ENCODE assay signal across 17 cellular contexts in genomic region chr9:133962341-133962740, GRCh38. TPM values are rescaled to one million over a fixed set of nuclear protein-coding genes. Genes with fewer than 3 reads are reported as not detected.
DNase-seq lines count a peak whose midpoint lies in the region; ATAC-seq, FAIRE-seq and TF ChIP-seq lines count a peak whose summit lies in the region.
"Had no signal": no experiment of that assay in that cellular context is flagged by ENCODE, and none has a peak within 500 bp of the region (broad histone marks: within the 10 kb centered on the region; RNA-seq: fewer than 3 reads in every experiment).

No MANE protein-coding gene starts in this region.

- H3K36me3 Mint-ChIP-seq in H9 (ENCODE audit: insufficient read depth in 1 of 3, low read depth in 3 of 3) = peaks cover 0 to 8% (median 6%) of the 10 kb centered on the region in 3 experiments; a peak in 5 of 7 replicates
- H3K36me3 Mint-ChIP-seq in HFFc6 (ENCODE audit: low read depth) = peaks cover 24% of the 10 kb centered on the region

- H2BK12ac ChIP-seq in H9 (ENCODE audit: insufficient read length, low read depth, low read length) = no peak overlapping the region
- H2BK12ac ChIP-seq in trophoblast cell (ENCODE audit: low read length) = no peak overlapping the region

- H2BK5ac ChIP-seq in H9 (ENCODE audit: insufficient read length, low read length) = no peak overlapping the region
- H2BK5ac ChIP-seq in trophoblast cell (ENCODE audit: low read depth, low read length, poor library complexity) = no peak overlapping the region

- BruUV-seq in GM12878 (replicated peaks; lab: Mats Ljungman, UMichigan) = no TSS peak

- H2BK15ac ChIP-seq in H9 (ENCODE audit: low read depth, low read length) = no peak overlapping the region

- TF ChIP-seq CTCF in H9 (conservative IDR thresholded peaks at IDR 0.05) (no peak), GM12878 (IDR thresholded peaks at IDR 0.05 in 2 of 3, conservative IDR thresholded peaks at IDR 0.05 in 1 of 3; ENCODE audit: control insufficient read depth in 2 of 3, extremely low read depth in 1 of 3, insufficient read depth in 1 of 3, low read depth in 3 of 3, low read length in 3 of 3) (no peak), HFFc6 (IDR thresholded peaks at IDR 0.05) (no peak)

- peaks cover 6 to 10% of the 10 kb centered on the region in 2 experiments; a peak in 4 of 5 replicates for H3K9me3 Mint-ChIP-seq in H9
- peaks cover 14% of the 10 kb centered on the region for H3K9me3 Mint-ChIP-seq in HFFc6

- in situ Hi-C loops in GM12878 (cut with MboI) = no loop called here

- H2AK5ac ChIP-seq in H9 (ENCODE audit: insufficient read length, low read length) = no peak overlapping the region
- no peak overlapping the region for H2AK5ac ChIP-seq in trophoblast cell (ENCODE audit: low read length)

- H3K4me1 ChIP-seq in BLaER1 treated with 17β-estradiol and CSF1 and Interleukin-3, amounts not matched to agents 10 nM and 100 nM = peaks cover 44 to 63% (median 57%) of the 10 kb centered on the region in 10 experiments
- H3K4me1 ChIP-seq in H9 (ENCODE audit: insufficient read depth, low read length) (peaks cover 7% of the 10 kb centered on the region; the same call in 1 of the 2 replicates), GM12878 (ENCODE audit: control insufficient read depth, insufficient read depth, low read length) (peaks cover 47% of the 10 kb centered on the region), trophoblast cell (ENCODE audit: control insufficient read depth in 1 of 2, insufficient read depth in 2 of 2, low read length in 2 of 2) (peaks cover 40 to 41% of the 10 kb centered on the region in 2 experiments)

- H3K4me2 ChIP-seq in BLaER1 treated with 17β-estradiol and CSF1 and Interleukin-3, amounts not matched to agents 10 nM and 100 nM = peak overlapping the region; percentile 81 to 100 (median 97)
- H3K4me2 ChIP-seq in H9 (ENCODE audit: insufficient read depth, insufficient read length, low read length) (no peak overlapping the region), GM12878 (ENCODE audit: control insufficient read depth, insufficient read depth) (peak overlapping the region; percentile 84), trophoblast cell (ENCODE audit: low read length) (no peak overlapping the region)
- H3K4me2 ChIP-seq: PC-9 had no signal

- no CpG with 5 or more reads among the region's 7 CpGs for WGBS in H9 (ENCODE audit: extremely low coverage, insufficient read length, low lambda C conversion rate)
- WGBS in GM12878 (ENCODE audit: insufficient coverage, insufficient replicate concordance, low lambda C conversion rate, missing lambda C conversion rate) = 94% methylated on average over 7 of the region's 7 CpGs
- no CpG with 5 or more reads among the region's 7 CpGs for WGBS in trophoblast cell (ENCODE audit: extremely low coverage, insufficient coverage, insufficient read length)

- no peak overlapping the region for H2BK20ac ChIP-seq in H9 (ENCODE audit: low read depth, low read length, poor library complexity, severe bottlenecking)

- no peak for TF ChIP-seq RAD21 in GM12878 (IDR thresholded peaks at IDR 0.05; ENCODE audit: insufficient read depth, low read depth, low read length)

- H3K79me1 ChIP-seq in H9 (ENCODE audit: insufficient read depth, low read depth, low read length, poor library complexity, severe bottlenecking) = peaks cover 19% of the 10 kb centered on the region
- H3K79me1 ChIP-seq in trophoblast cell (ENCODE audit: low read length) = peaks cover 7% of the 10 kb centered on the region

- H3K27me3 ChIP-seq in BLaER1 treated with 17β-estradiol and CSF1 and Interleukin-3, amounts not matched to agents 10 nM and 100 nM = no peaks in the 10 kb centered on the region
- H3K27me3 ChIP-seq in H9 (ENCODE audit: insufficient read depth, low read length) = no peaks in the 10 kb centered on the region
- H3K27me3 ChIP-seq in GM12878 (replicated peaks in 1 of 2; ENCODE audit: control insufficient read depth in 2 of 2, insufficient read depth in 2 of 2, low read length in 1 of 2) = no peaks in the 10 kb centered on the region
- H3K27me3 ChIP-seq in trophoblast cell (ENCODE audit: insufficient read depth, low read length) = no peaks in the 10 kb centered on the region

- H4K20me1 ChIP-seq in BLaER1 treated with 17β-estradiol and CSF1 and Interleukin-3, amounts not matched to agents 10 nM and 100 nM = peaks cover 42 to 63% (median 53%) of the 10 kb centered on the region in 11 experiments; a peak in 21 of 22 replicates
- H4K20me1 ChIP-seq in H9 (ENCODE audit: control insufficient read depth, insufficient read depth, insufficient read length) (no peaks in the 10 kb centered on the region), GM12878 (ENCODE audit: control insufficient read depth, insufficient read depth) (no peaks in the 10 kb centered on the region)

- H3K27ac ChIP-seq in BLaER1 treated with 17β-estradiol and CSF1 and Interleukin-3, amounts not matched to agents 10 nM and 100 nM = peak overlapping the region in 4 of 11 experiments; percentile 55 to 75 (median 72); a peak in 5 of 22 replicates
- H3K27ac ChIP-seq in H9 (ENCODE audit: insufficient read length, low read depth, low read length) (no peak overlapping the region), GM12878 (ENCODE audit: control insufficient read depth, insufficient read depth) (peak overlapping the region; percentile 61), trophoblast cell (ENCODE audit: low read depth, low read length) (no peak overlapping the region)
- H3K27ac ChIP-seq: GM23248, PC-9 had no signal

- peaks cover 14 to 29% (median 21%) of the 10 kb centered on the region in 11 experiments for H3K9me3 ChIP-seq in BLaER1 treated with 17β-estradiol and CSF1 and Interleukin-3, amounts not matched to agents 10 nM and 100 nM (replicated peaks in 1 of 11)
- H3K9me3 ChIP-seq in H9 (ENCODE audit: control insufficient read depth, low read depth, low read length) = no peaks in the 10 kb centered on the region
- H3K9me3 ChIP-seq in GM12878 (replicated peaks; ENCODE audit: control insufficient read depth, insufficient read depth, low read length) = no peaks in the 10 kb centered on the region; the same call in 1 of the 3 replicates
- H3K9me3 ChIP-seq in trophoblast cell (ENCODE audit: insufficient read depth, low read depth, low read length) = no peaks in the 10 kb centered on the region

- H3K4me1 Mint-ChIP-seq in H9 (peaks cover 47 to 53% of the 10 kb centered on the region in 2 experiments), HFFc6 (ENCODE audit: low read depth) (peaks cover 29% of the 10 kb centered on the region)

- CTCF ChIA-PET in GM12878 (lab: Yijun Ruan, JAX) = interaction anchor here (1.1 to 4.6 kb wide), 2 partner anchors 14 to 31 kb away, joined by 3 to 26 read pairs; no protein-coding TSS in a partner anchor

- no peak overlapping the region for H4K91ac ChIP-seq in H9 (ENCODE audit: insufficient read length, low read depth, low read length)
- no peak overlapping the region for H4K91ac ChIP-seq in trophoblast cell (ENCODE audit: low read depth, low read length)

- no peak overlapping the region for H2AFZ ChIP-seq in H9 (ENCODE audit: low read length)
- no peak overlapping the region for H2AFZ ChIP-seq in GM12878 (ENCODE audit: control insufficient read depth, low read depth, low read length)
- no peak overlapping the region for H2AFZ ChIP-seq in trophoblast cell (ENCODE audit: insufficient read depth, low read length, poor library complexity)
- H2AFZ ChIP-seq: GM23248, PC-9 had no signal

- H3K4me3 ChIP-seq in BLaER1 treated with 17β-estradiol and CSF1 and Interleukin-3, amounts not matched to agents 10 nM and 100 nM = no peak overlapping the region
- H3K4me3 ChIP-seq in GM12878 (peak overlapping the region; percentile 61; the same call in 1 of the 2 replicates), trophoblast cell (ENCODE audit: low read depth, low read length) (no peak overlapping the region)
- H3K4me3 ChIP-seq: GM23248, K562, PC-9 had no signal

- no peak overlapping the region for H3K23ac ChIP-seq in H9 (ENCODE audit: insufficient read length, low read depth, low read length)
- no peak overlapping the region for H3K23ac ChIP-seq in trophoblast cell (ENCODE audit: low read length)

- no peak overlapping the region for H3K56ac ChIP-seq in H9 (ENCODE audit: insufficient read length, low read depth, low read length)

- H4K12ac ChIP-seq in trophoblast cell (ENCODE audit: low read depth, low read length) = no peak overlapping the region

- H3K9ac ChIP-seq in BLaER1 treated with 17β-estradiol and CSF1 and Interleukin-3, amounts not matched to agents 10 nM and 100 nM = peak overlapping the region in 4 of 11 experiments; percentile 57 to 62 (median 60); a peak in 5 of 22 replicates
- H3K9ac ChIP-seq in H9 (ENCODE audit: extremely low read depth, insufficient read length, low read length) (no peak overlapping the region), GM12878 (ENCODE audit: control insufficient read depth, insufficient read depth, low read length) (peak overlapping the region; percentile 61), trophoblast cell (ENCODE audit: low read length) (no peak overlapping the region)
- H3K9ac ChIP-seq: GM23248 had no signal

- H2BK120ac ChIP-seq in H9 (ENCODE audit: low read depth, low read length, poor library complexity, severe bottlenecking) (no peak overlapping the region), trophoblast cell (ENCODE audit: insufficient read depth, low read length, poor library complexity) (no peak overlapping the region)

- SMC1A ChIA-PET in GM12878 (lab: Charles Lee; ENCODE audit: uncharacterized antibody, unreplicated experiment) = interaction anchor here (1.6 to 3.3 kb wide), 4 partner anchors 16 to 31 kb away, joined by 5 to 11 read pairs (median 6); no protein-coding TSS in a partner anchor

- H3K23me2 ChIP-seq in H9 (ENCODE audit: insufficient read length, low read depth, low read length, poor library complexity, severe bottlenecking) = no peaks in the 10 kb centered on the region

- H3K27ac Mint-ChIP-seq in H9 (no peak overlapping the region), HFFc6 (no peak overlapping the region)

- no peak overlapping the region for H3K18ac ChIP-seq in H9 (ENCODE audit: insufficient read length, low read depth, low read length)
- peak overlapping the region; percentile 42 for H3K18ac ChIP-seq in trophoblast cell (ENCODE audit: low read length)

- H3K4ac ChIP-seq in H9 (ENCODE audit: low read depth, low read length) (peak overlapping the region; percentile 55; the same call in 1 of the 2 replicates), trophoblast cell (ENCODE audit: low read depth, low read length) (peak overlapping the region; percentile 91)

- RAD21 ChIA-PET in GM12878 (lab: Charles Lee; ENCODE audit: unreplicated experiment) = interaction anchor here (4.9 kb wide), 1 partner anchor 17 kb away, joined by 32 read pairs; no protein-coding TSS in a partner anchor

- intact Hi-C loops in GM12878 (cut with micrococcal nuclease; ENCODE audit: unreplicated experiment) = no loop called here

- DNase-seq in H9 = no peak
- no peak for DNase-seq in GM12878 (ENCODE audit: low read depth, low spot score)
- DNase-seq in trophoblast cell = no peak
- no peak for DNase-seq in NCI-H2171 (lab: John Stamatoyannopoulos, UW)
- no peak for DNase-seq in HFFc6
- DNase-seq: ACHN, DMS79 treated with DMSO at 0.1 percent for 48 hours, GM23248, NCI-H1105, NCI-H1694 treated with DMSO at 0.1 percent for 48 hours, NCI-H510A treated with DMSO at 0.1 percent for 48 hours, NCI-H774, PC-9 had no signal

- no peak for TF ChIP-seq POLR2A in GM12878 (IDR thresholded peaks at IDR 0.05; ENCODE audit: low read depth, low read length)

- no peak for FAIRE-seq in GM12878 (lab: Jason Lieb, UNC)
- FAIRE-seq: K562 had no signal

- H3K36me3 ChIP-seq in BLaER1 treated with 17β-estradiol and CSF1 and Interleukin-3, amounts not matched to agents 10 nM and 100 nM = peaks cover 0 to 7% (median 0%) of the 10 kb centered on the region in 11 experiments; a peak in 1 of 22 replicates
- H3K36me3 ChIP-seq in GM12878 (ENCODE audit: control insufficient read depth in 2 of 2, insufficient read depth in 2 of 2, low read length in 1 of 2) = peaks cover 0 to 4% of the 10 kb centered on the region in 2 experiments; a peak in 2 of 4 replicates
- peaks cover 0 to 6% of the 10 kb centered on the region in 2 experiments for H3K36me3 ChIP-seq in trophoblast cell (ENCODE audit: control insufficient read depth in 1 of 2, insufficient read depth in 2 of 2, low read length in 2 of 2)

- H3K14ac ChIP-seq in H9 (ENCODE audit: insufficient read depth, low read length) = no peak overlapping the region
- H3K14ac ChIP-seq in trophoblast cell (ENCODE audit: low read length) = no peak overlapping the region

- H4K8ac ChIP-seq in H9 (replicated peaks; ENCODE audit: insufficient read length, low read depth, low read length) (no peak overlapping the region), trophoblast cell (ENCODE audit: low read depth, low read length) (no peak overlapping the region)

- H4K5ac ChIP-seq in H9 (ENCODE audit: insufficient read length, low read depth, low read length) = no peak overlapping the region

- H3T11ph ChIP-seq in H9 (ENCODE audit: low read length) = no peak overlapping the region

- POLR2A ChIA-PET in GM12878 (lab: Charles Lee) = interaction anchor here (1.0 to 2.3 kb wide), 5 partner anchors 14 to 140 kb away, joined by 3 to 8 read pairs (median 3); no protein-coding TSS in a partner anchor

- no peaks in the 10 kb centered on the region for H3K27me3 Mint-ChIP-seq in H9 (ENCODE audit: low read depth)
- H3K27me3 Mint-ChIP-seq in HFFc6 (ENCODE audit: insufficient read depth) = peaks cover 2% of the 10 kb centered on the region

- peaks cover 18% of the 10 kb centered on the region; the same call in 1 of the 2 replicates for H3K79me2 ChIP-seq in H9 (ENCODE audit: insufficient read depth, low read length)
- H3K79me2 ChIP-seq in GM12878 (ENCODE audit: control insufficient read depth, insufficient read depth, low read length) = peaks cover 91% of the 10 kb centered on the region
- H3K79me2 ChIP-seq in trophoblast cell (ENCODE audit: control insufficient read depth, insufficient read depth, low read length, poor library complexity) = peaks cover 42% of the 10 kb centered on the region

- TF ChIP-seq EP300 in GM12878 (IDR thresholded peaks at IDR 0.05; ENCODE audit: borderline replicate concordance in 1 of 2, control insufficient read depth in 1 of 2, low read depth in 2 of 2, low read length in 2 of 2) = no peak

- ATAC-seq in GM12878 = no peak
- no peak for ATAC-seq in GM18870 (IDR thresholded peaks at IDR 0.05; ENCODE audit: unreplicated experiment)
- ATAC-seq: HCT116, K562 had no signal

- H3K4me3 Mint-ChIP-seq in H9 = no peak overlapping the region
- no peak overlapping the region for H3K4me3 Mint-ChIP-seq in HFFc6

RNA-seq across cellular contexts. Expression of gene VAV2, which starts 29.8 kb away (rescaled TPM):
- total RNA-seq in H9 (2021) (58.7 and 58.9 TPM in 2 replicates), GM12878 (2014; rRNA removed) (15.4 and 17.3 TPM in 2 replicates), GM12878 (2014; rRNA removed; fragmentation: Illumina TruSeq; extraction: Trizol) (17.8 and 18.1 TPM in 2 replicates), GM12878 (2021) (36.0 and 43.9 TPM in 2 replicates)
- 39.5 and 41.0 TPM in 2 replicates for total RNA-seq in GM12878 (2013; cell fraction: nucleolus; rRNA removed)
- 11.0 TPM for polyA plus RNA-seq in GM12878 (2011; ENCODE audit: low read depth)
- polyA plus RNA-seq in GM12878 (2011; rRNA removed) (9.7 and 13.3 TPM in 2 replicates), GM12878 (2014; fragmentation: Illumina TruSeq; extraction: Trizol) (16.1 and 23.6 TPM in 2 replicates), GM12878 (2014; fragmentation: Nextera tagmentation; extraction: Ambion mirVana) (under 1 TPM; 0.13 to 0.53 TPM), GM12878 (2014; rRNA removed) (26.7 and 30.9 TPM in 2 replicates), GM12878 (2016; fragmentation: Nextera tagmentation; extraction: Ambion mirVana) (10 to 100 TPM; 13.5 to 16.6 TPM)
- 16.2 and 18.8 TPM in 2 replicates for polyA plus RNA-seq in GM12878 (2011; cell fraction: cytosol; rRNA removed)
- polyA plus RNA-seq in GM12878 (2011; cell fraction: nucleus; rRNA removed) = 37.5 and 42.0 TPM in 2 replicates
- polyA plus RNA-seq in GM12878 (2012) = 24.7 and 27.4 TPM in 2 replicates
- 21.4 and 32.6 TPM in 2 replicates for polyA minus RNA-seq in GM12878 (2011; rRNA and poly(A)+ RNA removed)
- polyA minus RNA-seq in GM12878 (2011; cell fraction: cytosol; rRNA and poly(A)+ RNA removed) = 12.7 and 13.9 TPM in 2 replicates
- 11.4 and 17.0 TPM in 2 replicates for polyA minus RNA-seq in GM12878 (2011; cell fraction: nucleus; rRNA and poly(A)+ RNA removed)
- 54.6 and 55.9 TPM in 2 replicates for polyA plus RNA-seq in trophoblast cell (2013)
- total RNA-seq in HFFc6 (2021; fragmentation: NEBNext Ultra II Directional; extraction: Animal tissue kit (Norgen Biotek cat#: 25700)) = 10 to 100 TPM; 17.6 to 24.5 (median 21.7) TPM

Comparison
In these comparisons a context has a peak if more than half of its experiments do, and no peak if none do; other contexts are left out.
1. H3K4me2 ChIP-seq: peak in BLaER1 treated with 17β-estradiol and CSF1 and Interleukin-3, amounts not matched to agents 10 nM and 100 nM (11 of 11) and GM12878 (single experiment); none in H9 (single experiment) and trophoblast cell (single experiment).